In genomic region chr5:177362871-177363507, GRCh38 we compare ENCODE assay signal across 8 cellular contexts. TPM values are rescaled to one million over a fixed set of nuclear protein-coding genes. Genes with fewer than 3 reads are reported as not detected.
DNase-seq lines count a peak whose midpoint lies in the region; ATAC-seq and TF ChIP-seq lines count a peak whose summit lies in the region.

No MANE protein-coding gene starts in this region.

- no peaks in the 10 kb centered on the region for H3K27me3 Mint-ChIP-seq in activated naive CD8-positive, alpha-beta T cell treated with anti-CD3 and anti-CD28 coated beads, Interleukin-2, amount 10 ng/mL, durations not matched to agents 7 days and 5 days

- no peak for TF ChIP-seq EP300 in SK-N-SH (IDR thresholded peaks at IDR 0.05; ENCODE audit: borderline replicate concordance in 1 of 2, low read depth in 1 of 2, low read length in 1 of 2)

- H3K4me2 ChIP-seq in SK-N-SH (peak overlapping the region; percentile 75), skeletal muscle satellite cell (ENCODE audit: low read length) (peak overlapping the region; percentile 79)

- CTCF ChIA-PET in SK-N-SH (lab: Yijun Ruan, JAX): interaction anchor here (1.0 to 1.5 kb wide), 2 partner anchors 11 to 50 kb away, joined by 4 to 6 read pairs; partner anchors contain the start of gene LMAN2

- POLR2A ChIA-PET in SK-N-SH (lab: Yijun Ruan, JAX): no interaction called here
- POLR2A ChIA-PET in activated naive CD8-positive, alpha-beta T cell treated with anti-CD3 and anti-CD28 coated beads, Interleukin-2, amount 10 ng/mL, durations not matched to agents 7 days and 5 days (lab: Charles Lee): interaction anchor here (0.5 kb wide), 1 partner anchor 103 kb away, joined by 5 read pairs; no protein-coding TSS in a partner anchor

- TF ChIP-seq POLR2A in GM15510 (IDR thresholded peaks at IDR 0.05; ENCODE audit: borderline replicate concordance, extremely low read depth, insufficient read length): peak; percentile 41

- no peak for TF ChIP-seq RAD21 in SK-N-SH (IDR thresholded peaks at IDR 0.05; ENCODE audit: low read length)

- H3K4me1 ChIP-seq in SK-N-SH (ENCODE audit: control insufficient read depth in 1 of 2, insufficient read depth in 2 of 2, low read depth in 1 of 2, low read length in 1 of 2): peaks cover 11 to 34% of the 10 kb centered on the region in 2 experiments
- H3K4me1 ChIP-seq in right atrium auricular region: peaks cover 0 to 37% of the 10 kb centered on the region in 2 donors
- H3K4me1 ChIP-seq in skeletal muscle satellite cell (ENCODE audit: control insufficient read depth, insufficient read depth, low read length): peaks cover 19% of the 10 kb centered on the region

- DNase-seq in SK-N-SH: peak; percentile 89
- peak; percentile 71 for DNase-seq in activated naive CD8-positive, alpha-beta T cell treated with anti-CD3 and anti-CD28 coated beads, Interleukin-2, amount 10 ng/mL, durations not matched to agents 7 days and 5 days
- no peak for DNase-seq in right atrium auricular region (ENCODE audit: low spot score)
- DNase-seq in NAMALWA (ENCODE audit: low spot score): no peak
- DNase-seq in midbrain (lab: John Stamatoyannopoulos, UW): no peak

- no peaks in the 10 kb centered on the region for H4K20me1 ChIP-seq in SK-N-SH (ENCODE audit: insufficient read depth)

- H3K4me3 Mint-ChIP-seq in activated naive CD8-positive, alpha-beta T cell treated with anti-CD3 and anti-CD28 coated beads, Interleukin-2, amount 10 ng/mL, durations not matched to agents 7 days and 5 days: peak overlapping the region; percentile 86

- 0 out of 2 replicates have a peak overlapping the region, but pooled peaks have one; percentile 51 for H2AFZ ChIP-seq in SK-N-SH (ENCODE audit: low read depth)

- no peaks in the 10 kb centered on the region for H3K9me2 ChIP-seq in SK-N-SH

- H3K9me3 ChIP-seq in SK-N-SH: no peaks in the 10 kb centered on the region
- H3K9me3 ChIP-seq in right atrium auricular region: no peaks in the 10 kb centered on the region
- H3K9me3 ChIP-seq in skeletal muscle satellite cell (replicated peaks; ENCODE audit: low read length): no peaks in the 10 kb centered on the region

- WGBS in SK-N-SH (ENCODE audit: low lambda C conversion rate): 34% methylated on average over 37 of the region's 49 CpGs

- H3K9ac ChIP-seq in SK-N-SH (no peak overlapping the region), skeletal muscle satellite cell (ENCODE audit: low read depth, low read length) (no peak overlapping the region)

- peak overlapping the region; percentile 68 for H3K27ac Mint-ChIP-seq in activated naive CD8-positive, alpha-beta T cell treated with anti-CD3 and anti-CD28 coated beads, Interleukin-2, amount 10 ng/mL, durations not matched to agents 7 days and 5 days

- TF ChIP-seq CTCF in SK-N-SH (IDR thresholded peaks at IDR 0.05) (no peak), right atrium auricular region (IDR thresholded peaks at IDR 0.05) (no peak)

- H3K27ac ChIP-seq in SK-N-SH (ENCODE audit: low read depth in 2 of 2, low read length in 1 of 2) (no peak overlapping the region), right atrium auricular region (peak overlapping the region in 1 of 2 donors; percentile 26)

- peaks cover 23% of the 10 kb centered on the region for H3K36me3 Mint-ChIP-seq in activated naive CD8-positive, alpha-beta T cell treated with anti-CD3 and anti-CD28 coated beads, Interleukin-2, amount 10 ng/mL, durations not matched to agents 7 days and 5 days

- H3F3A ChIP-seq in SK-N-SH (replicated peaks; ENCODE audit: insufficient read depth): peaks cover 9% of the 10 kb centered on the region

- no peaks in the 10 kb centered on the region for H3K9me3 Mint-ChIP-seq in activated naive CD8-positive, alpha-beta T cell treated with anti-CD3 and anti-CD28 coated beads, Interleukin-2, amount 10 ng/mL, durations not matched to agents 7 days and 5 days

- ATAC-seq in HG03442 (IDR thresholded peaks at IDR 0.05; ENCODE audit: unreplicated experiment): peak; percentile 33
- peak; percentile 60 for ATAC-seq in activated naive CD8-positive, alpha-beta T cell treated with anti-CD3 and anti-CD28 coated beads, Interleukin-2, amount 10 ng/mL, durations not matched to agents 7 days and 5 days (ENCODE audit: low read depth)

- H3K4me1 Mint-ChIP-seq in activated naive CD8-positive, alpha-beta T cell treated with anti-CD3 and anti-CD28 coated beads, Interleukin-2, amount 10 ng/mL, durations not matched to agents 7 days and 5 days: peaks cover 43% of the 10 kb centered on the region

- H3K4me3 ChIP-seq in SK-N-SH (ENCODE audit: low read depth in 2 of 2, low read length in 1 of 2) (peak overlapping the region; percentile 33 to 52), right atrium auricular region (peak overlapping the region; percentile 34 to 57), skeletal muscle satellite cell (ENCODE audit: low read length) (peak overlapping the region; percentile 41)

- no peaks in the 10 kb centered on the region for H3K36me3 ChIP-seq in SK-N-SH (replicated peaks in 1 of 2; ENCODE audit: control insufficient read depth in 1 of 2, insufficient read depth in 2 of 2, low read length in 1 of 2)
- no peaks in the 10 kb centered on the region for H3K36me3 ChIP-seq in right atrium auricular region
- H3K36me3 ChIP-seq in skeletal muscle satellite cell (ENCODE audit: insufficient read depth, low read length): no peaks in the 10 kb centered on the region

- H3K79me2 ChIP-seq in SK-N-SH (ENCODE audit: insufficient read depth): no peaks in the 10 kb centered on the region

- H3K27me3 ChIP-seq in SK-N-SH (ENCODE audit: insufficient read depth) (no peaks in the 10 kb centered on the region), right atrium auricular region (no peaks in the 10 kb centered on the region), skeletal muscle satellite cell (ENCODE audit: control insufficient read depth, insufficient read depth, low read length) (peaks cover 34% of the 10 kb centered on the region)

TF ChIP-seq in SK-N-SH, 30 proteins besides CTCF, POLR2A, EP300 and RAD21 (continues in another document):
- TF ChIP-seq ZBTB33 (IDR thresholded peaks at IDR 0.05; ENCODE audit: borderline replicate concordance, low read depth) (no peak), TCF12 (IDR thresholded peaks at IDR 0.05) (no peak), SMC3 (IDR thresholded peaks at IDR 0.05; ENCODE audit: low read depth, low read length) (no peak)
- TF ChIP-seq, protein P1, sequence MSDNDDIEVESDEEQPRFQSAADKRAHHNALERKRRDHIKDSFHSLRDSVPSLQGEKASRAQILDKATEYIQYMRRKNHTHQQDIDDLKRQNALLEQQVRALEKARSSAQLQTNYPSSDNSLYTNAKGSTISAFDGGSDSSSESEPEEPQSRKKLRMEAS (IDR thresholded peaks at IDR 0.05; ENCODE audit: low read depth): no peak

RNA-seq across cellular contexts. Expression of gene RGS14, which starts 5.3 kb away (rescaled TPM):
- polyA plus RNA-seq in SK-N-SH (2012; rRNA removed): 26.5 and 27.6 TPM in 2 replicates
- polyA plus RNA-seq in SK-N-SH (2012; cell fraction: cytosol; rRNA removed): 11.1 and 16.3 TPM in 2 replicates
- polyA plus RNA-seq in SK-N-SH (2012; cell fraction: nucleus; rRNA removed): 31.0 and 67.8 TPM in 2 replicates
- 100 to 1,000 TPM; 113 to 124 TPM for total RNA-seq in activated naive CD8-positive, alpha-beta T cell treated with anti-CD3 and anti-CD28 coated beads, Interleukin-2, amount 10 ng/mL, durations not matched to agents 7 days and 5 days
- total RNA-seq in right atrium auricular region: 1 to 10 TPM; 3.1 to 6.8 TPM
- 4.6 and 7.2 TPM in 2 replicates for total RNA-seq in skeletal muscle satellite cell (2012; rRNA removed)

RNA-seq across cellular contexts. Expression of gene LMAN2, which starts 11.5 kb away (rescaled TPM):
- polyA plus RNA-seq in SK-N-SH (2012; rRNA removed): 380 and 500 TPM in 2 replicates
- polyA plus RNA-seq in SK-N-SH (2012; cell fraction: cytosol; rRNA removed): 314 and 316 TPM in 2 replicates
- polyA plus RNA-seq in SK-N-SH (2012; cell fraction: nucleus; rRNA removed): 380 and 476 TPM in 2 replicates
- 100 to 1,000 TPM; 110 to 116 TPM for total RNA-seq in activated naive CD8-positive, alpha-beta T cell treated with anti-CD3 and anti-CD28 coated beads, Interleukin-2, amount 10 ng/mL, durations not matched to agents 7 days and 5 days
- 100 to 1,000 TPM; 128 to 134 TPM for total RNA-seq in right atrium auricular region
- total RNA-seq in skeletal muscle satellite cell (2012; rRNA removed): 285 and 302 TPM in 2 replicates

RNA-seq across cellular contexts. Expression of gene SLC34A1, which starts 21.2 kb away (rescaled TPM):
- 0.03 TPM in 1 of 2 replicates, not detected in the other for polyA plus RNA-seq in SK-N-SH (2012; rRNA removed)
- polyA plus RNA-seq in SK-N-SH (2012; cell fraction: cytosol; rRNA removed): not detected in 2 replicates
- not detected in 2 replicates for polyA plus RNA-seq in SK-N-SH (2012; cell fraction: nucleus; rRNA removed)
- 1 to 10 TPM; 1.9 to 2.1 TPM for total RNA-seq in activated naive CD8-positive, alpha-beta T cell treated with anti-CD3 and anti-CD28 coated beads, Interleukin-2, amount 10 ng/mL, durations not matched to agents 7 days and 5 days
- not detected for total RNA-seq in right atrium auricular region
- total RNA-seq in skeletal muscle satellite cell (2012; rRNA removed): not detected in 2 replicates

RNA-seq across cellular contexts. Expression of gene PFN3, which starts 37.5 kb away (rescaled TPM):
- polyA plus RNA-seq in SK-N-SH (2012; rRNA removed): not detected in 2 replicates
- not detected in 2 replicates for polyA plus RNA-seq in SK-N-SH (2012; cell fraction: cytosol; rRNA removed)
- polyA plus RNA-seq in SK-N-SH (2012; cell fraction: nucleus; rRNA removed): not detected in 2 replicates
- total RNA-seq in activated naive CD8-positive, alpha-beta T cell treated with anti-CD3 and anti-CD28 coated beads, Interleukin-2, amount 10 ng/mL, durations not matched to agents 7 days and 5 days: not detected
- total RNA-seq in right atrium auricular region: not detected
- not detected in 2 replicates for total RNA-seq in skeletal muscle satellite cell (2012; rRNA removed)

RNA-seq across cellular contexts. Expression of gene F12, which starts 46.4 kb away (rescaled TPM):
- polyA plus RNA-seq in SK-N-SH (2012; rRNA removed): 3.8 and 4.3 TPM in 2 replicates
- polyA plus RNA-seq in SK-N-SH (2012; cell fraction: cytosol; rRNA removed): 1.2 and 3.0 TPM in 2 replicates
- 8.5 and 16.3 TPM in 2 replicates for polyA plus RNA-seq in SK-N-SH (2012; cell fraction: nucleus; rRNA removed)
- 1 to 10 TPM; 2.2 to 2.8 TPM for total RNA-seq in activated naive CD8-positive, alpha-beta T cell treated with anti-CD3 and anti-CD28 coated beads, Interleukin-2, amount 10 ng/mL, durations not matched to agents 7 days and 5 days
- total RNA-seq in right atrium auricular region: under 1 TPM in 1 of 2 donors, not detected in 1; 0.43 TPM
- total RNA-seq in skeletal muscle satellite cell (2012; rRNA removed): 1.3 and 1.5 TPM in 2 replicates

Comparison
In these comparisons a context has a peak if more than half of its experiments do, and no peak if none do; other contexts are left out.
1. DNase-seq: peak in SK-N-SH (single experiment) and activated naive CD8-positive, alpha-beta T cell treated with anti-CD3 and anti-CD28 coated beads, Interleukin-2, amount 10 ng/mL, durations not matched to agents 7 days and 5 days (single experiment); none in right atrium auricular region (single experiment), NAMALWA (single experiment) and midbrain (single experiment).
2. RNA of gene RGS14, which starts 5.3 kb away (total RNA-seq): 113 to 124 TPM in activated naive CD8-positive, alpha-beta T cell treated with anti-CD3 and anti-CD28 coated beads, Interleukin-2, amount 10 ng/mL, durations not matched to agents 7 days and 5 days; 3.1 to 6.8 TPM in right atrium auricular region; every median in the first group is over 10 times any median in the second.
3. Peak in every context shown above with its lines, with median percentiles within 50 percentile points of each other: H3K4me3 ChIP-seq.